8 cellular contexts compared by ENCODE assay signal in the genomic region with DNA sequence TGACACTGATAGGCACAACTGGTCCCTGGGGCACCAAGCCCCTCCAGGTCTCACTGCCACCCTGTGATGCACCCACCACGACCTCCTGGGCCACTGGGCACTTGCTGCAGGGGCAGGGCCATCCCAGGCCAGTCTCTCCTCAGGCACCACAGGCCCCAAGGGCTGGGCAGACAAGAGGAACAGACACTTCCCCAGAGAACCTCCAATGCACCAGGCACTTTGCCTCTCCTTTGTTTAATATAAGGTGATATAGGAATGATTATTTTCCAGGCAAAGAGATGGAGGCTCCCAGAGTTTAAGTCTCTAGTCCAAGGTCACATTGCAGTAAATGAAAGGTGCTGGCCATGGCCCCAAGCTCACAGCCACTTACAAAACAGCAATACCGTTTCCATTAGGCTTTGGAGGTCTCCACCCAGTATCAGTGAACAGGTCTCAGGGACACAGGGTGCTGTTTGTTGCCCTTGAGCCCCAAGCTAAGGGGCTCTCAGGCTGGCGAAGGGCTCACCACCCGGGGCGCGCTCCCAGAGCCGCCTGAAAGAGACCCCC. TPM values are rescaled to one million over a fixed set of nuclear protein-coding genes. Genes with fewer than 3 reads are reported as not detected.
DNase-seq lines count a peak whose midpoint lies in the region; ATAC-seq and TF ChIP-seq lines count a peak whose summit lies in the region.

No MANE protein-coding gene starts in this region.

- peak overlapping the region; percentile 63; the same call in 1 of the 2 replicates for H3K4me3 ChIP-seq in SK-N-MC
- H3K4me3 ChIP-seq in cardiac muscle cell: no peak overlapping the region
- H3K4me3 ChIP-seq in skeletal muscle tissue (ENCODE audit: low read length in 3 of 3): peak overlapping the region; percentile 57 to 69 (median 62)

- ATAC-seq in GM21529 (IDR thresholded peaks at IDR 0.05; ENCODE audit: unreplicated experiment) (peak; percentile 4), GM18519 (IDR thresholded peaks at IDR 0.05; ENCODE audit: low FRiP score, unreplicated experiment) (no peak)

- no peaks in the 10 kb centered on the region for H3K9me3 ChIP-seq in SK-N-MC (ENCODE audit: low read depth, low read length)
- no peaks in the 10 kb centered on the region for H3K9me3 ChIP-seq in cardiac muscle cell (ENCODE audit: low read depth)
- no peaks in the 10 kb centered on the region for H3K9me3 ChIP-seq in skeletal muscle tissue (ENCODE audit: control insufficient read depth in 3 of 3, low read length in 3 of 3)

- H3K9ac ChIP-seq in SK-N-MC (ENCODE audit: insufficient read length) (no peak overlapping the region), skeletal muscle tissue (ENCODE audit: low read depth in 1 of 3, low read length in 3 of 3) (peak overlapping the region in 2 of 3 donors; percentile 50 to 79)

- H3K4me1 ChIP-seq in cardiac muscle cell (ENCODE audit: low read depth) (peaks cover 49% of the 10 kb centered on the region), skeletal muscle tissue (ENCODE audit: control insufficient read depth in 3 of 3, insufficient read depth in 3 of 3, low read length in 3 of 3) (peaks cover 62 to 72% (median 66%) of the 10 kb centered on the region in 3 donors)

- TF ChIP-seq CTCF in cardiac muscle cell (IDR thresholded peaks at IDR 0.05; ENCODE audit: low read depth, low read length): no peak

- DNase-seq in SK-N-MC (ENCODE audit: low read depth, low spot score): no peak
- no peak for DNase-seq in cardiac muscle cell (ENCODE audit: low read depth in 1 of 2, low spot score in 1 of 2)
- DNase-seq in EL: no peak
- no peak for DNase-seq in NCI-H2081 (lab: John Stamatoyannopoulos, UW)
- no peak for DNase-seq in epidermal melanocyte (ENCODE audit: insufficient read length, low spot score)

- H3K27me3 ChIP-seq in cardiac muscle cell (no peaks in the 10 kb centered on the region), skeletal muscle tissue (ENCODE audit: control insufficient read depth in 3 of 3, insufficient read depth in 3 of 3, low read length in 3 of 3) (no peaks in the 10 kb centered on the region)

- H3K27ac ChIP-seq in SK-N-MC (no peak overlapping the region), cardiac muscle cell (peak overlapping the region; percentile 96), skeletal muscle tissue (ENCODE audit: low read depth, low read length) (peak overlapping the region; percentile 74)

- H3K36me3 ChIP-seq in SK-N-MC (ENCODE audit: insufficient read depth, low read length) (no peaks in the 10 kb centered on the region), cardiac muscle cell (peaks cover 6% of the 10 kb centered on the region), skeletal muscle tissue (ENCODE audit: control insufficient read depth in 3 of 3, insufficient read depth in 3 of 3, low read length in 3 of 3) (peaks cover 35 to 43% (median 37%) of the 10 kb centered on the region in 3 donors)

RNA-seq across cellular contexts. Expression of a gene that starts 4.5 kb away (rescaled TPM):
- total RNA-seq in cardiac muscle cell: 34.0 and 39.3 TPM in 2 replicates
- 32.3 and 38.3 TPM in 2 replicates for polyA plus RNA-seq in cardiac muscle cell
- total RNA-seq in skeletal muscle tissue: 12.5 TPM

RNA-seq across cellular contexts. Expression of a gene that starts 14.6 kb away (rescaled TPM):
- total RNA-seq in cardiac muscle cell (53.2 and 63.6 TPM in 2 replicates), skeletal muscle tissue (21.4 TPM)
- polyA plus RNA-seq in cardiac muscle cell: 70.7 and 102 TPM in 2 replicates

RNA-seq across cellular contexts. Expression of a gene that starts 26.6 kb away (rescaled TPM):
- total RNA-seq in cardiac muscle cell (18.4 and 22.1 TPM in 2 replicates), skeletal muscle tissue (25.6 TPM)
- 31.3 and 48.1 TPM in 2 replicates for polyA plus RNA-seq in cardiac muscle cell
